In genomic region chr1:7014640-7014930, GRCh38 we compare ENCODE assay signal across 29 cellular contexts.
"Had no signal": no experiment of that assay in that cellular context is flagged by ENCODE, and none has a peak within 500 bp of the region (broad histone marks: within the 10 kb centered on the region; RNA-seq: fewer than 3 reads in every experiment).

No MANE protein-coding gene starts in this region.

- FAIRE-seq: bronchial epithelial cell, frontal cortex, kidney, pancreas had no signal

- H3K9me3 Mint-ChIP-seq: activated B cell treated with CpG ODN at 0.5 μM for 24 hours; activated naive CD4-positive, alpha-beta T cell treated with anti-CD3 and anti-CD28 coated beads, Interleukin-2, amount 50 U/mL, for 72 hours; activated T-cell treated with anti-CD3 and anti-CD28 coated beads, Interleukin-2, amount 50 U/mL, for 72 hours; naive B cell; nephron progenitor cell; T-helper 2 cell treated with Interferon-gamma antibody and Interleukin-4, amounts not matched to agents 5 μg/mL and 100 μg/mL, for 36 hours had no signal

- H3K27ac ChIP-seq: esophagus squamous epithelium, prostate gland, testis, transverse colon had no signal

- ATAC-seq: activated CD4-positive, alpha-beta T cell treated with anti-CD3 and anti-CD28 coated beads for 36 hours; activated CD8-positive, alpha-beta T cell treated with anti-CD3 and anti-CD28 coated beads, Interleukin-2, amount 10 ng/mL, durations not matched to agents 7 days and 5 days; activated naive CD4-positive, alpha-beta T cell treated with anti-CD3 and anti-CD28 coated beads, Interleukin-2, amount 50 U/mL, for 72 hours; activated T-cell treated with anti-CD3 and anti-CD28 coated beads, Interleukin-2, amount 50 U/mL, for 72 hours; left colon; stimulated activated naive CD8-positive, alpha-beta T cell treated with anti-CD3 and anti-CD28 coated beads, Interleukin-15, Interleukin-2, amounts not matched to agents 100 U/mL and 50 U/mL, for 24 hours had no signal

- H3K36me3 Mint-ChIP-seq: activated naive CD4-positive, alpha-beta T cell treated with anti-CD3 and anti-CD28 coated beads, Interleukin-2, amount 50 U/mL, for 72 hours; immature natural killer cell; naive B cell had no signal

- H3K36me3 ChIP-seq: esophagus squamous epithelium, pancreas, prostate gland, transverse colon had no signal

- H3K9me3 ChIP-seq: esophagus squamous epithelium, pancreas, prostate gland, testis, transverse colon had no signal

- DNase-seq: activated B cell treated with CpG ODN at 0.5 μM for 24 hours; activated CD4-positive, alpha-beta T cell treated with anti-CD3 and anti-CD28 coated beads for 36 hours; activated CD8-positive, alpha-beta T cell treated with anti-CD3 and anti-CD28 coated beads, Interleukin-2, amount 10 ng/mL, durations not matched to agents 7 days and 5 days; activated naive CD4-positive, alpha-beta T cell; activated T-cell treated with anti-CD3 and anti-CD28 coated beads for 4 hours; activated T-cell treated with anti-CD3 and anti-CD28 coated beads, Interleukin-2, amount 50 U/mL, for 72 hours; anterior cingulate cortex; esophagus squamous epithelium; glutamatergic neuron; hippocampal formation; immature natural killer cell; kidney; left colon; naive B cell; nephron progenitor cell; pancreas; retina; stimulated activated CD4-positive, alpha-beta T cell treated with anti-CD3 and anti-CD28 coated beads, Interleukin-2, amount 100 ng/mL, for 48 hours; stimulated activated naive CD8-positive, alpha-beta T cell treated with anti-CD3 and anti-CD28 coated beads, Interleukin-15, Interleukin-2, amounts not matched to agents 100 U/mL and 50 U/mL, for 24 hours; T-helper 1 cell; testis; transverse colon had no signal

- H3K27ac Mint-ChIP-seq: activated B cell treated with CpG ODN at 0.5 μM for 24 hours; activated CD4-positive, alpha-beta T cell treated with anti-CD3 and anti-CD28 coated beads for 36 hours; activated CD8-positive, alpha-beta T cell treated with anti-CD3 and anti-CD28 coated beads, Interleukin-2, amount 10 ng/mL, durations not matched to agents 7 days and 5 days; activated naive CD4-positive, alpha-beta T cell treated with anti-CD3 and anti-CD28 coated beads, Interleukin-2, amount 50 U/mL, for 72 hours; activated T-cell treated with anti-CD3 and anti-CD28 coated beads, Interleukin-2, amount 50 U/mL, for 72 hours; immature natural killer cell; naive B cell; nephron progenitor cell; T-helper 2 cell treated with Interferon-gamma antibody and Interleukin-4, amounts not matched to agents 5 μg/mL and 100 μg/mL, for 36 hours had no signal

- H3K4me1 ChIP-seq: esophagus squamous epithelium, prostate gland, transverse colon had no signal

- H3K4me3 Mint-ChIP-seq: activated B cell treated with CpG ODN at 0.5 μM for 24 hours; activated CD4-positive, alpha-beta T cell treated with anti-CD3 and anti-CD28 coated beads for 36 hours; activated CD8-positive, alpha-beta T cell treated with anti-CD3 and anti-CD28 coated beads, Interleukin-2, amount 10 ng/mL, durations not matched to agents 7 days and 5 days; activated T-cell treated with anti-CD3 and anti-CD28 coated beads, Interleukin-2, amount 50 U/mL, for 72 hours; immature natural killer cell; naive B cell; nephron progenitor cell; T-helper 2 cell treated with Interferon-gamma antibody and Interleukin-4, amounts not matched to agents 5 μg/mL and 100 μg/mL, for 36 hours had no signal

- H3K4me3 ChIP-seq: coronary artery, esophagus squamous epithelium, lung, pancreas, prostate gland, testis, transverse colon had no signal

- H3K4me1 Mint-ChIP-seq: activated B cell treated with CpG ODN at 0.5 μM for 24 hours; activated CD4-positive, alpha-beta T cell treated with anti-CD3 and anti-CD28 coated beads for 36 hours; immature natural killer cell had no signal

- H3K27me3 ChIP-seq: pancreas, testis, transverse colon had no signal
